Comparison of ENCODE assay signal across 34 cellular contexts in the genomic region with DNA sequence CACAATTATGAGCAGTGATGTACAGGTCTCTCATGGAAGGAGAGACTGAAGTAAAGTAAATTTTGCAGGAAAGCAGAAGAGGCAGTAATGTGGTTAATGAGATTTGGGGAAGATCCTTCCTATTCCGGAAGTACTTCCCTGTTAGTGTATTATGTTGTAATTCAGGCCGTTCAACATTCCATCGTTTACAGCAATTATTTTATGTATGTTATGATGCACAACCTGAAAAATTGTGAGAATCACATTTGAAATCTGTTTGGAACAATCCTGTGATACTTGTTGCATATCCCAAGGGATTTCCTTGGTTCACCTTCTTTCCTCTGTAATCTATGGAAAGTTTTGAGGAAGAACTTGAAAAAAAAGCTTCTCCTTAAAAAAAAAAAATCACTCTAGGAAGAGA.
"Had no signal": no experiment of that assay in that cellular context is flagged by ENCODE, and none has a peak within 500 bp of the region (broad histone marks: within the 10 kb centered on the region; RNA-seq: fewer than 3 reads in every experiment).

No MANE protein-coding gene starts in this region.

- H3K27ac ChIP-seq: adrenal gland, ascending aorta, body of pancreas, brain microvascular endothelial cell, cardiac muscle cell, colonic mucosa had no signal

- H3K9me3 ChIP-seq: adrenal gland, ascending aorta, body of pancreas, colonic mucosa had no signal

- H3K36me3 ChIP-seq: adrenal gland, ascending aorta, brain microvascular endothelial cell, cardiac muscle cell, colonic mucosa had no signal

- H3K27me3 Mint-ChIP-seq: activated naive CD4-positive, alpha-beta T cell treated with anti-CD3 and anti-CD28 coated beads, Interleukin-2, amount 50 U/mL, for 24 hours; activated T-helper 17 cell treated with anti-CD3 and anti-CD28 coated beads, Interleukin-2, amount 50 U/mL, for 72 hours; brain; central memory CD8-positive, alpha-beta T cell had no signal

- H3K27me3 ChIP-seq: adrenal gland, ascending aorta, body of pancreas, brain microvascular endothelial cell, cardiac muscle cell, colonic mucosa had no signal

- H3K4me3 Mint-ChIP-seq: activated naive CD4-positive, alpha-beta T cell treated with anti-CD3 and anti-CD28 coated beads for 36 hours; activated naive CD4-positive, alpha-beta T cell treated with anti-CD3 and anti-CD28 coated beads, Interleukin-2, amount 10 ng/mL, durations not matched to agents 7 days and 5 days; activated naive CD4-positive, alpha-beta T cell treated with anti-CD3 and anti-CD28 coated beads, Interleukin-2, amount 50 U/mL, for 24 hours; activated naive CD8-positive, alpha-beta T cell; activated naive CD8-positive, alpha-beta T cell treated with anti-CD3 and anti-CD28 coated beads for 36 hours; activated naive CD8-positive, alpha-beta T cell treated with anti-CD3 and anti-CD28 coated beads, Interleukin-2, amount 10 ng/mL, durations not matched to agents 7 days and 5 days; activated naive CD8-positive, alpha-beta T cell treated with anti-CD3 and anti-CD28 coated beads, Interleukin-2, amount 50 U/mL, for 24 hours; activated T-cell treated with anti-CD3 and anti-CD28 coated beads, Interleukin-2, amount 50 U/mL, for 24 hours; activated T-cell treated with anti-CD3 and anti-CD28 coated beads, Interleukin-2, amount 50 U/mL, for 4 hours; activated T-cell treated with anti-CD3 and anti-CD28 coated beads, Interleukin-2, amount 50 U/mL, for 72 hours; activated T-helper 1 cell treated with anti-CD3 and anti-CD28 coated beads, Interleukin-12 subunit alpha, Interleukin-12 subunit beta, Interleukin-2, Interleukin-4 antibody, amounts not matched to agents 30 ng/mL and 10 ng/mL and 1 ng/mL, durations not matched to agents 14 hours and 24 hours and 36 hours; activated T-helper 17 cell treated with anti-CD3 and anti-CD28 coated beads, Interleukin-2, amount 50 U/mL, for 72 hours; brain; central memory CD8-positive, alpha-beta T cell had no signal

- H3K4me1 Mint-ChIP-seq: activated naive CD4-positive, alpha-beta T cell treated with anti-CD3 and anti-CD28 coated beads, Interleukin-2, amount 10 ng/mL, durations not matched to agents 7 days and 5 days; activated naive CD4-positive, alpha-beta T cell treated with anti-CD3 and anti-CD28 coated beads, Interleukin-2, amount 50 U/mL, for 24 hours; activated naive CD8-positive, alpha-beta T cell treated with anti-CD3 and anti-CD28 coated beads for 36 hours; activated naive CD8-positive, alpha-beta T cell treated with anti-CD3 and anti-CD28 coated beads, Interleukin-2, amount 10 ng/mL, durations not matched to agents 7 days and 5 days; activated naive CD8-positive, alpha-beta T cell treated with anti-CD3 and anti-CD28 coated beads, Interleukin-2, amount 50 U/mL, for 24 hours; activated T-helper 17 cell treated with anti-CD3 and anti-CD28 coated beads, Interleukin-2, amount 50 U/mL, for 72 hours; brain; central memory CD8-positive, alpha-beta T cell had no signal

- H3K4me1 ChIP-seq: adrenal gland, ascending aorta, body of pancreas, colonic mucosa had no signal

- H3K4me3 ChIP-seq: adrenal gland, ascending aorta, body of pancreas, cardiac muscle cell, colonic mucosa had no signal

- H3K36me3 Mint-ChIP-seq: activated naive CD4-positive, alpha-beta T cell treated with anti-CD3 and anti-CD28 coated beads, Interleukin-2, amount 10 ng/mL, durations not matched to agents 7 days and 5 days; activated naive CD4-positive, alpha-beta T cell treated with anti-CD3 and anti-CD28 coated beads, Interleukin-2, amount 50 U/mL, for 24 hours; activated naive CD4-positive, alpha-beta T cell treated with anti-CD3 and anti-CD28 coated beads, Interleukin-2, amount 50 U/mL, for 72 hours; activated naive CD8-positive, alpha-beta T cell; activated naive CD8-positive, alpha-beta T cell treated with anti-CD3 and anti-CD28 coated beads for 36 hours; activated naive CD8-positive, alpha-beta T cell treated with anti-CD3 and anti-CD28 coated beads, Interleukin-2, amount 10 ng/mL, durations not matched to agents 7 days and 5 days; brain had no signal

- H3K27ac Mint-ChIP-seq: activated naive CD4-positive, alpha-beta T cell treated with anti-CD3 and anti-CD28 coated beads for 36 hours; activated naive CD4-positive, alpha-beta T cell treated with anti-CD3 and anti-CD28 coated beads, Interleukin-2, amount 10 ng/mL, durations not matched to agents 7 days and 5 days; activated naive CD4-positive, alpha-beta T cell treated with anti-CD3 and anti-CD28 coated beads, Interleukin-2, amount 50 U/mL, for 24 hours; activated naive CD4-positive, alpha-beta T cell treated with anti-CD3 and anti-CD28 coated beads, Interleukin-2, amount 50 U/mL, for 72 hours; activated naive CD8-positive, alpha-beta T cell; activated naive CD8-positive, alpha-beta T cell treated with anti-CD3 and anti-CD28 coated beads for 36 hours; activated naive CD8-positive, alpha-beta T cell treated with anti-CD3 and anti-CD28 coated beads, Interleukin-2, amount 10 ng/mL, durations not matched to agents 7 days and 5 days; activated naive CD8-positive, alpha-beta T cell treated with anti-CD3 and anti-CD28 coated beads, Interleukin-2, amount 50 U/mL, for 24 hours; activated T-cell treated with anti-CD3 and anti-CD28 coated beads, Interleukin-2, amount 50 U/mL, for 24 hours; activated T-cell treated with anti-CD3 and anti-CD28 coated beads, Interleukin-2, amount 50 U/mL, for 72 hours; activated T-helper 1 cell treated with anti-CD3 and anti-CD28 coated beads, Interleukin-12 subunit alpha, Interleukin-12 subunit beta, Interleukin-2, Interleukin-4 antibody, amounts not matched to agents 30 ng/mL and 10 ng/mL and 1 ng/mL, durations not matched to agents 14 hours and 24 hours and 36 hours; activated T-helper 17 cell treated with anti-CD3 and anti-CD28 coated beads, Interleukin-2, amount 50 U/mL, for 72 hours; activated T-helper 2 cell treated with anti-CD3 and anti-CD28 coated beads, Interferon-gamma antibody, Interleukin-2, Interleukin-4, amounts not matched to agents 10 μg/mL and 5 μg/mL and 100 μg/mL, durations not matched to agents 14 hours and 24 hours and 36 hours; brain had no signal

- H3K9me3 Mint-ChIP-seq: activated naive CD4-positive, alpha-beta T cell treated with anti-CD3 and anti-CD28 coated beads for 36 hours; activated naive CD4-positive, alpha-beta T cell treated with anti-CD3 and anti-CD28 coated beads, Interleukin-2, amount 10 ng/mL, durations not matched to agents 7 days and 5 days; activated naive CD4-positive, alpha-beta T cell treated with anti-CD3 and anti-CD28 coated beads, Interleukin-2, amount 50 U/mL, for 24 hours; activated naive CD4-positive, alpha-beta T cell treated with anti-CD3 and anti-CD28 coated beads, Interleukin-2, amount 50 U/mL, for 72 hours; activated naive CD8-positive, alpha-beta T cell treated with anti-CD3 and anti-CD28 coated beads for 36 hours; activated naive CD8-positive, alpha-beta T cell treated with anti-CD3 and anti-CD28 coated beads, Interleukin-2, amount 10 ng/mL, durations not matched to agents 7 days and 5 days; activated naive CD8-positive, alpha-beta T cell treated with anti-CD3 and anti-CD28 coated beads, Interleukin-2, amount 50 U/mL, for 24 hours; activated T-cell treated with anti-CD3 and anti-CD28 coated beads, Interleukin-2, amount 50 U/mL, for 24 hours; activated T-cell treated with anti-CD3 and anti-CD28 coated beads, Interleukin-2, amount 50 U/mL, for 4 hours; activated T-cell treated with anti-CD3 and anti-CD28 coated beads, Interleukin-2, amount 50 U/mL, for 72 hours; activated T-helper 1 cell treated with anti-CD3 and anti-CD28 coated beads, Interleukin-12 subunit alpha, Interleukin-12 subunit beta, Interleukin-2, Interleukin-4 antibody, amounts not matched to agents 30 ng/mL and 10 ng/mL and 1 ng/mL, durations not matched to agents 14 hours and 24 hours and 36 hours; activated T-helper 17 cell treated with anti-CD3 and anti-CD28 coated beads, Interleukin-2, amount 50 U/mL, for 72 hours; activated T-helper 2 cell treated with anti-CD3 and anti-CD28 coated beads, Interferon-gamma antibody, Interleukin-2, Interleukin-4, amounts not matched to agents 10 μg/mL and 5 μg/mL and 100 μg/mL, durations not matched to agents 14 hours and 24 hours and 36 hours; brain; central memory CD8-positive, alpha-beta T cell had no signal

- DNase-seq: activated effector memory CD4-positive, alpha-beta T cell treated with anti-CD3 and anti-CD28 coated beads, Interleukin-2, amount 50 U/mL, for 16 hours; activated effector memory CD4-positive, alpha-beta T cell treated with Interleukin-2 at 50 U/mL for 16 hours; activated gamma-delta T cell; activated gamma-delta T cell treated with Interleukin-2 at 50 U/mL for 16 hours; activated naive CD4-positive, alpha-beta T cell; activated naive CD4-positive, alpha-beta T cell treated with anti-CD3 and anti-CD28 coated beads, Interleukin-2, amount 10 ng/mL, durations not matched to agents 7 days and 5 days; activated naive CD4-positive, alpha-beta T cell treated with anti-CD3 and anti-CD28 coated beads, Interleukin-2, amount 50 U/mL, for 16 hours; activated naive CD4-positive, alpha-beta T cell treated with Interleukin-2 at 50 U/mL for 16 hours; activated naive CD8-positive, alpha-beta T cell treated with anti-CD3 and anti-CD28 coated beads for 36 hours; activated naive CD8-positive, alpha-beta T cell treated with anti-CD3 and anti-CD28 coated beads, Interleukin-2, amount 10 ng/mL, durations not matched to agents 7 days and 5 days; activated T-cell treated with anti-CD3 and anti-CD28 coated beads, Interleukin-2, amount 50 U/mL, for 24 hours; activated T-cell treated with anti-CD3 and anti-CD28 coated beads, Interleukin-2, amount 50 U/mL, for 4 hours; activated T-cell treated with anti-CD3 and anti-CD28 coated beads, Interleukin-2, amount 50 U/mL, for 48 hours; amniotic stem cell; aorta; brain microvascular endothelial cell; central memory CD4-positive, alpha-beta T cell; cerebellar nuclear complex; colonic mucosa had no signal
